ENCODE assay signal across 1 cellular context in the genomic region with DNA sequence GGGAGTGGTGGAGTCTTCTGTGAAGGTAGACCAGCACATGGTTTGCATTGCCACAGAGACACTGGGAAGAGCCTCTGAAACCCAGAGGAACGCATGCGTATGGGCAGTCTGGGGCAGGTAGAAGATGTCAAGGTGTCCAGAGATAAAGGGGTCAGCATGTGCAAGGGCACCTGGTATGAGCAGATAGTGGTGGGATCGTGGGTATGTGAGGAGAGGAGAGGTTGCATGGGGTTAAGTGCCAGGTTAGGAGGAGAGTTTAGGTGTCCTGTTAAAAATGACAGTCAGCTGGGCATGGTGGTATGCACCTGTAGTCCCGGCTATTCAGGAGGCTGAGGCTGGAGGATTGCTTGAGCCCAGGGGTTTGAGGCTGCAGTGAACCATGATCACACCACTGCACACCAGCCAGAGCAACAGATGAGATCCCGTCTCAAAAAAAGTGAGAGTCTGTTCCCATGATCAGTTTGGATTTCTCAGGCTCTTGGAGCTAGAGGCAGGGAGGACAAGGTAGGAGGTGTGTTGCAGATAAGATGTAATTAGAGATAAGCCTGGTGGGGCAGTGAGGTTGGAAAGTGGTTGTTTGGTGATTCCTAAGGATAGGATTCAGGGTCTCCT.
A peak's percentile ranks its signal among the peaks of the same experiment; 100 is the strongest.
TF ChIP-seq lines count a peak whose summit lies in the region.

No MANE protein-coding gene starts in this region.

TF ChIP-seq in GM12891, 5 proteins besides CTCF, POLR2A, EP300 and RAD21 (continued from another document):
- peak; percentile 91 for TF ChIP-seq POLR2AphosphoS5 (IDR thresholded peaks at IDR 0.05; ENCODE audit: low read depth, low read length)
- 0 out of 2 replicates have a peak, but pooled peaks have one; percentile 38 for TF ChIP-seq POU2F2 (IDR thresholded peaks at IDR 0.05; ENCODE audit: low read depth, low read length)
